Comparison of ENCODE assay signal across 17 cellular contexts in genomic region chr2:38578832-38579231, GRCh38. TPM values are rescaled to one million over a fixed set of nuclear protein-coding genes. Genes with fewer than 3 reads are reported as not detected.
DNase-seq lines count a peak whose midpoint lies in the region; ATAC-seq and TF ChIP-seq lines count a peak whose summit lies in the region.
"Had no signal": no experiment of that assay in that cellular context is flagged by ENCODE, and none has a peak within 500 bp of the region (broad histone marks: within the 10 kb centered on the region; RNA-seq: fewer than 3 reads in every experiment).

No MANE protein-coding gene starts in this region.

- no peak overlapping the region for H3K9ac ChIP-seq in mammary epithelial cell (ENCODE audit: insufficient read depth, low read length)

- no peak overlapping the region for H3K4me2 ChIP-seq in mammary epithelial cell (ENCODE audit: insufficient read depth, low read depth, low read length)
- H3K4me2 ChIP-seq: PC-9 had no signal

- BruUV-seq in mammary epithelial cell (replicated peaks; lab: Mats Ljungman, UMichigan) = no TSS peak
- no TSS peak for BruUV-seq in MCF 10A (replicated peaks; lab: Mats Ljungman, UMichigan)

- in situ Hi-C loops in mammary epithelial cell (cut with MboI; ENCODE audit: low sequenced_read_pairs in 2 of 2) = no loop called here

- peak; percentile 55 for DNase-seq in mammary epithelial cell
- DNase-seq in MCF 10A (ENCODE audit: unreplicated experiment) = no peak
- peak; percentile 56 for DNase-seq in NB4 (ENCODE audit: low read depth)
- peak; percentile 6 for DNase-seq in astrocyte of the hippocampus (ENCODE audit: low read depth, low spot score)
- DNase-seq in stimulated activated effector memory CD8-positive, alpha-beta T cell treated with anti-CD3 and anti-CD28 coated beads, Interleukin-12 subunit alpha, Interleukin-12 subunit beta, amount 100 ng/mL, for 72 hours (ENCODE audit: low spot score in 2 of 2) = no peak
- DNase-seq in activated effector memory CD4-positive, alpha-beta T cell treated with anti-CD3 and anti-CD28 coated beads, Interleukin-2, amount 50 U/mL, for 16 hours = no peak
- DNase-seq in substantia nigra (lab: John Stamatoyannopoulos, UW) = no peak
- DNase-seq in glomerular visceral epithelial cell (ENCODE audit: extremely low spot score) = no peak
- DNase-seq: amygdala; cerebellar nuclear complex; MV-4-11; NCI-H2029 treated with DMSO at 0.1 percent for 48 hours; NCI-H69; PC-9; stimulated activated CD4-positive, alpha-beta T cell treated with anti-CD3 and anti-CD28 coated beads, Interleukin-1b, Interleukin-23, amount 100 ng/mL, for 48 hours had no signal

- H4K20me1 ChIP-seq in mammary epithelial cell (ENCODE audit: insufficient read depth, low read length) = no peaks in the 10 kb centered on the region

- H3K27me3 ChIP-seq in mammary epithelial cell (ENCODE audit: insufficient read depth, low read length) = no peaks in the 10 kb centered on the region

- H3K4me3 ChIP-seq in mammary epithelial cell (replicated peaks in 1 of 3; ENCODE audit: insufficient read depth in 1 of 3, low read depth in 2 of 3, low read length in 3 of 3) (no peak overlapping the region), NB4 (ENCODE audit: low read depth, low read length) (no peak overlapping the region)
- H3K4me3 ChIP-seq: PC-9, SK-N-MC had no signal

- H3K27me3 Mint-ChIP-seq in MCF 10A (ENCODE audit: insufficient read depth, unreplicated experiment) = no peaks in the 10 kb centered on the region

- peaks cover 5% of the 10 kb centered on the region for H3K4me1 Mint-ChIP-seq in MCF 10A (ENCODE audit: insufficient read depth, unreplicated experiment)
- peaks cover 42% of the 10 kb centered on the region for H3K4me1 Mint-ChIP-seq in stimulated activated effector memory CD8-positive, alpha-beta T cell treated with anti-CD3 and anti-CD28 coated beads, Interleukin-12 subunit alpha, Interleukin-12 subunit beta, amount 100 ng/mL, for 72 hours

- peak; percentile 47 for ATAC-seq in stimulated activated effector memory CD8-positive, alpha-beta T cell treated with anti-CD3 and anti-CD28 coated beads, Interleukin-12 subunit alpha, Interleukin-12 subunit beta, amount 100 ng/mL, for 72 hours
- ATAC-seq: sciatic nerve had no signal

- H3K4me3 Mint-ChIP-seq in MCF 10A (ENCODE audit: unreplicated experiment) = no peak overlapping the region
- H3K4me3 Mint-ChIP-seq in stimulated activated effector memory CD8-positive, alpha-beta T cell treated with anti-CD3 and anti-CD28 coated beads, Interleukin-12 subunit alpha, Interleukin-12 subunit beta, amount 100 ng/mL, for 72 hours = no peak overlapping the region

- dilution Hi-C loops in mammary epithelial cell (cut with HindIII; ENCODE audit: low sequenced_read_pairs) = no loop called here

- CTCF ChIA-PET in mammary epithelial cell (lab: Charles Lee; ENCODE audit: low non-redundant PET) = no interaction called here
- CTCF ChIA-PET in MCF 10A (lab: Yijun Ruan, JAX) = interaction anchor here (1.0 to 11.3 kb wide), 5 partner anchors 24 to 263 kb away, joined by 3 to 156 read pairs (median 7); partner anchors contain the start of gene HNRNPLL

- H3K27ac ChIP-seq in mammary epithelial cell (ENCODE audit: insufficient read depth, low read depth, low read length) (no peak overlapping the region), substantia nigra (ENCODE audit: low read depth, low read length, poor library complexity, severe bottlenecking) (no peak overlapping the region)
- H3K27ac ChIP-seq: PC-9, SK-N-MC had no signal

- H3K9me3 Mint-ChIP-seq in MCF 10A (ENCODE audit: unreplicated experiment) = no peaks in the 10 kb centered on the region
- H3K9me3 Mint-ChIP-seq in stimulated activated effector memory CD8-positive, alpha-beta T cell treated with anti-CD3 and anti-CD28 coated beads, Interleukin-12 subunit alpha, Interleukin-12 subunit beta, amount 100 ng/mL, for 72 hours = no peaks in the 10 kb centered on the region

- peaks cover 14% of the 10 kb centered on the region for H3K36me3 ChIP-seq in mammary epithelial cell (ENCODE audit: insufficient read depth, low read length)

- H3K36me3 Mint-ChIP-seq in MCF 10A (ENCODE audit: insufficient read depth, unreplicated experiment) = peaks cover 41% of the 10 kb centered on the region
- peaks cover 100% of the 10 kb centered on the region for H3K36me3 Mint-ChIP-seq in stimulated activated effector memory CD8-positive, alpha-beta T cell treated with anti-CD3 and anti-CD28 coated beads, Interleukin-12 subunit alpha, Interleukin-12 subunit beta, amount 100 ng/mL, for 72 hours

- WGBS in mammary epithelial cell (ENCODE audit: low coverage, missing lambda C conversion rate) = 83% methylated on average over 5 of the region's 5 CpGs

- intact Hi-C loops in mammary epithelial cell (cut with micrococcal nuclease) = no loop called here
- intact Hi-C loops in MCF 10A (cut with micrococcal nuclease) = no loop called here

- TF ChIP-seq CTCF in mammary epithelial cell (conservative IDR thresholded peaks at IDR 0.05 in 1 of 2, IDR thresholded peaks at IDR 0.05 in 1 of 2; ENCODE audit: extremely low read depth in 1 of 2, insufficient read depth in 1 of 2, low read depth in 1 of 2, low read length in 2 of 2) (no peak), MCF 10A (IDR thresholded peaks at IDR 0.05; ENCODE audit: unreplicated experiment) (no peak), NB4 (IDR thresholded peaks at IDR 0.05; ENCODE audit: low read depth, low read length) (no peak)

- POLR2A ChIA-PET in MCF 10A (lab: Yijun Ruan, JAX) = interaction anchor here (1.5 to 7.0 kb wide), 2 partner anchors 22 to 172 kb away, joined by 10 to 73 read pairs; partner anchors contain the start of genes HNRNPLL and SRSF7

- H2AFZ ChIP-seq in mammary epithelial cell (ENCODE audit: low read depth, low read length) = no peak overlapping the region
- H2AFZ ChIP-seq: PC-9 had no signal

- no peaks in the 10 kb centered on the region for H3K9me3 ChIP-seq in mammary epithelial cell (replicated peaks; ENCODE audit: insufficient read depth, low read length)

- TF ChIP-seq POLR2A in NB4 (IDR thresholded peaks at IDR 0.05; ENCODE audit: extremely low read depth, insufficient read length) = no peak

- H3K79me2 ChIP-seq in mammary epithelial cell (ENCODE audit: insufficient read depth, low read length) = peaks cover 8% of the 10 kb centered on the region

- H3K27ac Mint-ChIP-seq in MCF 10A (ENCODE audit: low read depth, unreplicated experiment) = no peak overlapping the region
- no peak overlapping the region for H3K27ac Mint-ChIP-seq in stimulated activated effector memory CD8-positive, alpha-beta T cell treated with anti-CD3 and anti-CD28 coated beads, Interleukin-12 subunit alpha, Interleukin-12 subunit beta, amount 100 ng/mL, for 72 hours

- no peaks in the 10 kb centered on the region for H3K4me1 ChIP-seq in mammary epithelial cell (ENCODE audit: insufficient read depth, low read length)

RNA-seq across cellular contexts. Expression of gene HNRNPLL, which starts 23.9 kb away (rescaled TPM):
- 10 to 100 TPM; 36.0 to 46.0 TPM for total RNA-seq in mammary epithelial cell
- 17.2 TPM for polyA plus RNA-seq in mammary epithelial cell
- 37.6 TPM for polyA minus RNA-seq in mammary epithelial cell
- 43.4 and 57.7 TPM in 2 replicates for total RNA-seq in MCF 10A (2022)

Comparison
In these comparisons a context has a peak if more than half of its experiments do, and no peak if none do; other contexts are left out.
1. DNase-seq: peak in mammary epithelial cell (single experiment), NB4 (single experiment) and astrocyte of the hippocampus (single experiment); none in MCF 10A (single experiment), stimulated activated effector memory CD8-positive, alpha-beta T cell treated with anti-CD3 and anti-CD28 coated beads, Interleukin-12 subunit alpha, Interleukin-12 subunit beta, amount 100 ng/mL, for 72 hours (0 of 2), activated effector memory CD4-positive, alpha-beta T cell treated with anti-CD3 and anti-CD28 coated beads, Interleukin-2, amount 50 U/mL, for 16 hours (single experiment), substantia nigra (0 of 49) and glomerular visceral epithelial cell (single experiment).